In the genomic region with DNA sequence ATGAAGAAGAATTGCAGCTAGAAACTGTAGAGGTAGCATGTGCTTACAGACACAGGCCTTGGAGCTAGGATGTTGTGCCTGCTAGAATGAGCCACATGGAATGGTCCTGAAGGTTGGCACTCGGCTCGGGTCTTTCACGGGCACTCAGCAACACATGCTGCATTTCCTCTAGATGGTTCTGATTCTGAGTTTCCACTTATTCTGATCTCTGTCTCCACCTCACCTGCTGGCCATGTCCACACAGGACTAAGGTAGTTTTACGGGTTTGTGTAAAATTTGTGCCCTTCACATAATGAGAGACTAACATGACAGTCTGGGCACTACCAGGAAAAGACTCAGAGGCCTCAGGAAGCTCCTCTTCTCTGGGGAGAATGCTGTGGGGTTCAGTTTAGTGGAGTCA, we compare ENCODE assay signal across 2 cellular contexts.
TF ChIP-seq lines count a peak whose summit lies in the region.

No MANE protein-coding gene starts in this region.

TF ChIP-seq in GM23338, 12 proteins besides CTCF, POLR2A, EP300 and RAD21 (continued from another document and continues in another):
- TF ChIP-seq, protein P1, sequence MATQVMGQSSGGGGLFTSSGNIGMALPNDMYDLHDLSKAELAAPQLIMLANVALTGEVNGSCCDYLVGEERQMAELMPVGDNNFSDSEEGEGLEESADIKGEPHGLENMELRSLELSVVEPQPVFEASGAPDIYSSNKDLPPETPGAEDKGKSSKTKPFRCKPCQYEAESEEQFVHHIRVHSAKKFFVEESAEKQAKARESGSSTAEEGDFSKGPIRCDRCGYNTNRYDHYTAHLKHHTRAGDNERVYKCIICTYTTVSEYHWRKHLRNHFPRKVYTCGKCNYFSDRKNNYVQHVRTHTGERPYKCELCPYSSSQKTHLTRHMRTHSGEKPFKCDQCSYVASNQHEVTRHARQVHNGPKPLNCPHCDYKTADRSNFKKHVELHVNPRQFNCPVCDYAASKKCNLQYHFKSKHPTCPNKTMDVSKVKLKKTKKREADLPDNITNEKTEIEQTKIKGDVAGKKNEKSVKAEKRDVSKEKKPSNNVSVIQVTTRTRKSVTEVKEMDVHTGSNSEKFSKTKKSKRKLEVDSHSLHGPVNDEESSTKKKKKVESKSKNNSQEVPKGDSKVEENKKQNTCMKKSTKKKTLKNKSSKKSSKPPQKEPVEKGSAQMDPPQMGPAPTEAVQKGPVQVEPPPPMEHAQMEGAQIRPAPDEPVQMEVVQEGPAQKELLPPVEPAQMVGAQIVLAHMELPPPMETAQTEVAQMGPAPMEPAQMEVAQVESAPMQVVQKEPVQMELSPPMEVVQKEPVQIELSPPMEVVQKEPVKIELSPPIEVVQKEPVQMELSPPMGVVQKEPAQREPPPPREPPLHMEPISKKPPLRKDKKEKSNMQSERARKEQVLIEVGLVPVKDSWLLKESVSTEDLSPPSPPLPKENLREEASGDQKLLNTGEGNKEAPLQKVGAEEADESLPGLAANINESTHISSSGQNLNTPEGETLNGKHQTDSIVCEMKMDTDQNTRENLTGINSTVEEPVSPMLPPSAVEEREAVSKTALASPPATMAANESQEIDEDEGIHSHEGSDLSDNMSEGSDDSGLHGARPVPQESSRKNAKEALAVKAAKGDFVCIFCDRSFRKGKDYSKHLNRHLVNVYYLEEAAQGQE (IDR thresholded peaks at IDR 0.05; ENCODE audit: unreplicated experiment) = no peak
- TF ChIP-seq STAT1 (IDR thresholded peaks at IDR 0.05; ENCODE audit: unreplicated experiment) (no peak), CREB1 (CRISPR knock-in tag; IDR thresholded peaks at IDR 0.05; ENCODE audit: low read depth) (no peak), EZH2 (IDR thresholded peaks at IDR 0.05; ENCODE audit: low read depth, unreplicated experiment) (no peak), ZNF114 (CRISPR knock-in tag; IDR thresholded peaks at IDR 0.05) (no peak), POLR2AphosphoS5 (IDR thresholded peaks at IDR 0.05; ENCODE audit: low read depth) (no peak), JUNB (IDR thresholded peaks at IDR 0.05; ENCODE audit: unreplicated experiment) (no peak), ZNF331 (CRISPR knock-in tag; IDR thresholded peaks at IDR 0.05; ENCODE audit: low read depth) (no peak), EZH2phosphoT487 (IDR thresholded peaks at IDR 0.05; ENCODE audit: unreplicated experiment) (no peak)
- TF ChIP-seq, protein P2, sequence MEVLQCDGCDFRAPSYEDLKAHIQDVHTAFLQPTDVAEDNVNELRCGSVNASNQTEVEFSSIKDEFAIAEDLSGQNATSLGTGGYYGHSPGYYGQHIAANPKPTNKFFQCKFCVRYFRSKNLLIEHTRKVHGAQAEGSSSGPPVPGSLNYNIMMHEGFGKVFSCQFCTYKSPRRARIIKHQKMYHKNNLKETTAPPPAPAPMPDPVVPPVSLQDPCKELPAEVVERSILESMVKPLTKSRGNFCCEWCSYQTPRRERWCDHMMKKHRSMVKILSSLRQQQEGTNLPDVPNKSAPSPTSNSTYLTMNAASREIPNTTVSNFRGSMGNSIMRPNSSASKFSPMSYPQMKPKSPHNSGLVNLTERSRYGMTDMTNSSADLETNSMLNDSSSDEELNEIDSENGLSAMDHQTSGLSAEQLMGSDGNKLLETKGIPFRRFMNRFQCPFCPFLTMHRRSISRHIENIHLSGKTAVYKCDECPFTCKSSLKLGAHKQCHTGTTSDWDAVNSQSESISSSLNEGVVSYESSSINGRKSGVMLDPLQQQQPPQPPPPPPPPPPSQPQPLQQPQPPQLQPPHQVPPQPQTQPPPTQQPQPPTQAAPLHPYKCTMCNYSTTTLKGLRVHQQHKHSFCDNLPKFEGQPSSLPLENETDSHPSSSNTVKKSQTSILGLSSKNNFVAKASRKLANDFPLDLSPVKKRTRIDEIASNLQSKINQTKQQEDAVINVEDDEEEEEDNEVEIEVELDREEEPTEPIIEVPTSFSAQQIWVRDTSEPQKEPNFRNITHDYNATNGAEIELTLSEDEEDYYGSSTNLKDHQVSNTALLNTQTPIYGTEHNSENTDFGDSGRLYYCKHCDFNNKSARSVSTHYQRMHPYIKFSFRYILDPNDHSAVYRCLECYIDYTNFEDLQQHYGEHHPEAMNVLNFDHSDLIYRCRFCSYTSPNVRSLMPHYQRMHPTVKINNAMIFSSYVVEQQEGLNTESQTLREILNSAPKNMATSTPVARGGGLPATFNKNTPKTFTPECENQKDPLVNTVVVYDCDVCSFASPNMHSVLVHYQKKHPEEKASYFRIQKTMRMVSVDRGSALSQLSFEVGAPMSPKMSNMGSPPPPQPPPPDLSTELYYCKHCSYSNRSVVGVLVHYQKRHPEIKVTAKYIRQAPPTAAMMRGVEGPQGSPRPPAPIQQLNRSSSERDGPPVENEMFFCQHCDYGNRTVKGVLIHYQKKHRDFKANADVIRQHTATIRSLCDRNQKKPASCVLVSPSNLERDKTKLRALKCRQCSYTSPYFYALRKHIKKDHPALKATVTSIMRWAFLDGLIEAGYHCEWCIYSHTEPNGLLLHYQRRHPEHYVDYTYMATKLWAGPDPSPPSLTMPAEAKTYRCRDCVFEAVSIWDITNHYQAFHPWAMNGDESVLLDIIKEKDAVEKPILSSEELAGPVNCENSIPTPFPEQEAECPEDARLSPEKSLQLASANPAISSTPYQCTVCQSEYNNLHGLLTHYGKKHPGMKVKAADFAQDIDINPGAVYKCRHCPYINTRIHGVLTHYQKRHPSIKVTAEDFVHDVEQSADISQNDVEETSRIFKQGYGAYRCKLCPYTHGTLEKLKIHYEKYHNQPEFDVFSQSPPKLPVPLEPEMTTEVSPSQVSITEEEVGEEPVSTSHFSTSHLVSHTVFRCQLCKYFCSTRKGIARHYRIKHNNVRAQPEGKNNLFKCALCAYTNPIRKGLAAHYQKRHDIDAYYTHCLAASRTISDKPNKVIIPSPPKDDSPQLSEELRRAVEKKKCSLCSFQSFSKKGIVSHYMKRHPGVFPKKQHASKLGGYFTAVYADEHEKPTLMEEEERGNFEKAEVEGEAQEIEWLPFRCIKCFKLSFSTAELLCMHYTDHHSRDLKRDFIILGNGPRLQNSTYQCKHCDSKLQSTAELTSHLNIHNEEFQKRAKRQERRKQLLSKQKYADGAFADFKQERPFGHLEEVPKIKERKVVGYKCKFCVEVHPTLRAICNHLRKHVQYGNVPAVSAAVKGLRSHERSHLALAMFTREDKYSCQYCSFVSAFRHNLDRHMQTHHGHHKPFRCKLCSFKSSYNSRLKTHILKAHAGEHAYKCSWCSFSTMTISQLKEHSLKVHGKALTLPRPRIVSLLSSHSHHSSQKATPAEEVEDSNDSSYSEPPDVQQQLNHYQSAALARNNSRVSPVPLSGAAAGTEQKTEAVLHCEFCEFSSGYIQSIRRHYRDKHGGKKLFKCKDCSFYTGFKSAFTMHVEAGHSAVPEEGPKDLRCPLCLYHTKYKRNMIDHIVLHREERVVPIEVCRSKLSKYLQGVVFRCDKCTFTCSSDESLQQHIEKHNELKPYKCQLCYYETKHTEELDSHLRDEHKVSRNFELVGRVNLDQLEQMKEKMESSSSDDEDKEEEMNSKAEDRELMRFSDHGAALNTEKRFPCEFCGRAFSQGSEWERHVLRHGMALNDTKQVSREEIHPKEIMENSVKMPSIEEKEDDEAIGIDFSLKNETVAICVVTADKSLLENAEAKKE (CRISPR knock-in tag; IDR thresholded peaks at IDR 0.05) = no peak

TF ChIP-seq in K562, 482 proteins besides CTCF, POLR2A, EP300 and RAD21 (continued from another document):
- TF ChIP-seq, protein P3, sequence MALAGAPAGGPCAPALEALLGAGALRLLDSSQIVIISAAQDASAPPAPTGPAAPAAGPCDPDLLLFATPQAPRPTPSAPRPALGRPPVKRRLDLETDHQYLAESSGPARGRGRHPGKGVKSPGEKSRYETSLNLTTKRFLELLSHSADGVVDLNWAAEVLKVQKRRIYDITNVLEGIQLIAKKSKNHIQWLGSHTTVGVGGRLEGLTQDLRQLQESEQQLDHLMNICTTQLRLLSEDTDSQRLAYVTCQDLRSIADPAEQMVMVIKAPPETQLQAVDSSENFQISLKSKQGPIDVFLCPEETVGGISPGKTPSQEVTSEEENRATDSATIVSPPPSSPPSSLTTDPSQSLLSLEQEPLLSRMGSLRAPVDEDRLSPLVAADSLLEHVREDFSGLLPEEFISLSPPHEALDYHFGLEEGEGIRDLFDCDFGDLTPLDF (CRISPR knock-in tag; IDR thresholded peaks at IDR 0.05) = no peak
- TF ChIP-seq, protein P4, sequence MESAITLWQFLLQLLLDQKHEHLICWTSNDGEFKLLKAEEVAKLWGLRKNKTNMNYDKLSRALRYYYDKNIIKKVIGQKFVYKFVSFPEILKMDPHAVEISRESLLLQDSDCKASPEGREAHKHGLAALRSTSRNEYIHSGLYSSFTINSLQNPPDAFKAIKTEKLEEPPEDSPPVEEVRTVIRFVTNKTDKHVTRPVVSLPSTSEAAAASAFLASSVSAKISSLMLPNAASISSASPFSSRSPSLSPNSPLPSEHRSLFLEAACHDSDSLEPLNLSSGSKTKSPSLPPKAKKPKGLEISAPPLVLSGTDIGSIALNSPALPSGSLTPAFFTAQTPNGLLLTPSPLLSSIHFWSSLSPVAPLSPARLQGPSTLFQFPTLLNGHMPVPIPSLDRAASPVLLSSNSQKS (CRISPR knock-in tag; IDR thresholded peaks at IDR 0.05) = no peak
- no peak for TF ChIP-seq KDM4B (IDR thresholded peaks at IDR 0.05; ENCODE audit: borderline replicate concordance in 2 of 2, low read depth in 1 of 2)
- no peak for TF ChIP-seq HDGF (IDR thresholded peaks at IDR 0.05)
- no peak for TF ChIP-seq HNRNPUL1 (IDR thresholded peaks at IDR 0.05; ENCODE audit: low read length)
- TF ChIP-seq, protein P5, sequence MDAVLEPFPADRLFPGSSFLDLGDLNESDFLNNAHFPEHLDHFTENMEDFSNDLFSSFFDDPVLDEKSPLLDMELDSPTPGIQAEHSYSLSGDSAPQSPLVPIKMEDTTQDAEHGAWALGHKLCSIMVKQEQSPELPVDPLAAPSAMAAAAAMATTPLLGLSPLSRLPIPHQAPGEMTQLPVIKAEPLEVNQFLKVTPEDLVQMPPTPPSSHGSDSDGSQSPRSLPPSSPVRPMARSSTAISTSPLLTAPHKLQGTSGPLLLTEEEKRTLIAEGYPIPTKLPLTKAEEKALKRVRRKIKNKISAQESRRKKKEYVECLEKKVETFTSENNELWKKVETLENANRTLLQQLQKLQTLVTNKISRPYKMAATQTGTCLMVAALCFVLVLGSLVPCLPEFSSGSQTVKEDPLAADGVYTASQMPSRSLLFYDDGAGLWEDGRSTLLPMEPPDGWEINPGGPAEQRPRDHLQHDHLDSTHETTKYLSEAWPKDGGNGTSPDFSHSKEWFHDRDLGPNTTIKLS (IDR thresholded peaks at IDR 0.05; ENCODE audit: borderline replicate concordance, low read depth) = no peak
- TF ChIP-seq, protein P6, sequence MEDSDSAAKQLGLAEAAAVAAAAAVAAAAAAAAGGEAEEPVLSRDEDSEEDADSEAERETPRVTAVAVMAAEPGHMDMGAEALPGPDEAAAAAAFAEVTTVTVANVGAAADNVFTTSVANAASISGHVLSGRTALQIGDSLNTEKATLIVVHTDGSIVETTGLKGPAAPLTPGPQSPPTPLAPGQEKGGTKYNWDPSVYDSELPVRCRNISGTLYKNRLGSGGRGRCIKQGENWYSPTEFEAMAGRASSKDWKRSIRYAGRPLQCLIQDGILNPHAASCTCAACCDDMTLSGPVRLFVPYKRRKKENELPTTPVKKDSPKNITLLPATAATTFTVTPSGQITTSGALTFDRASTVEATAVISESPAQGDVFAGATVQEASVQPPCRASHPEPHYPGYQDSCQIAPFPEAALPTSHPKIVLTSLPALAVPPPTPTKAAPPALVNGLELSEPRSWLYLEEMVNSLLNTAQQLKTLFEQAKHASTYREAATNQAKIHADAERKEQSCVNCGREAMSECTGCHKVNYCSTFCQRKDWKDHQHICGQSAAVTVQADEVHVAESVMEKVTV (CRISPR knock-in tag; IDR thresholded peaks at IDR 0.05) = no peak
